ENCODE assay signal across 8 cellular contexts in genomic region chr10:22573820-22574569, GRCh38.
A peak's percentile ranks its signal among the peaks of the same experiment; 100 is the strongest.
DNase-seq lines count a peak whose midpoint lies in the region; ATAC-seq, FAIRE-seq and TF ChIP-seq lines count a peak whose summit lies in the region.

No MANE protein-coding gene starts in this region.

- H3K27ac ChIP-seq in DND-41 (ENCODE audit: low read length) = no peak overlapping the region
- H3K27ac ChIP-seq in keratinocyte (ENCODE audit: control insufficient read depth, insufficient read depth, low read length) = no peak overlapping the region

- H4K20me1 ChIP-seq in DND-41 (ENCODE audit: insufficient read depth, low read length) (peaks cover 7% of the 10 kb centered on the region; the same call in 1 of the 2 replicates), keratinocyte (ENCODE audit: control insufficient read depth, extremely low read depth, insufficient read depth, low read length) (no peaks in the 10 kb centered on the region)

- no peaks in the 10 kb centered on the region for H3K9me3 Mint-ChIP-seq in activated T-helper 1 cell treated with anti-CD3 and anti-CD28 coated beads, Interleukin-12 subunit alpha, Interleukin-12 subunit beta, Interleukin-2, Interleukin-4 antibody, amounts not matched to agents 30 ng/mL and 10 ng/mL and 1 ng/mL, durations not matched to agents 14 hours and 24 hours and 36 hours

- peaks cover 38% of the 10 kb centered on the region for H3K36me3 Mint-ChIP-seq in activated T-helper 1 cell treated with anti-CD3 and anti-CD28 coated beads, Interleukin-12 subunit alpha, Interleukin-12 subunit beta, Interleukin-2, Interleukin-4 antibody, amounts not matched to agents 30 ng/mL and 10 ng/mL and 1 ng/mL, durations not matched to agents 14 hours and 24 hours and 36 hours (ENCODE audit: low read depth)

- no peaks in the 10 kb centered on the region for H3K79me2 ChIP-seq in DND-41 (ENCODE audit: insufficient read depth, low read length)
- no peaks in the 10 kb centered on the region for H3K79me2 ChIP-seq in keratinocyte (ENCODE audit: control insufficient read depth, insufficient read depth, low read length)

- DNase-seq in DND-41 = peak; percentile 19
- DNase-seq in HTR-8/SVneo (ENCODE audit: insufficient read length, low spot score) = peak; percentile 4
- DNase-seq in activated T-helper 1 cell treated with anti-CD3 and anti-CD28 coated beads, Interleukin-12 subunit alpha, Interleukin-12 subunit beta, Interleukin-2, Interleukin-4 antibody, amounts not matched to agents 30 ng/mL and 10 ng/mL and 1 ng/mL, durations not matched to agents 14 hours and 24 hours and 36 hours (ENCODE audit: low spot score) = no peak
- DNase-seq in keratinocyte (ENCODE audit: low read depth, low spot score) = no peak
- DNase-seq in stimulated activated CD4-positive, alpha-beta T cell treated with anti-CD3 and anti-CD28 coated beads, Interleukin-4, amount 100 ng/mL, for 4 hours = no peak
- DNase-seq in GF-D8 (lab: John Stamatoyannopoulos, UW) = no peak

- peaks cover 46% of the 10 kb centered on the region for H3K4me1 Mint-ChIP-seq in activated T-helper 1 cell treated with anti-CD3 and anti-CD28 coated beads, Interleukin-12 subunit alpha, Interleukin-12 subunit beta, Interleukin-2, Interleukin-4 antibody, amounts not matched to agents 30 ng/mL and 10 ng/mL and 1 ng/mL, durations not matched to agents 14 hours and 24 hours and 36 hours (ENCODE audit: low read depth)

- TF ChIP-seq CTCF in DND-41 (IDR thresholded peaks at IDR 0.05; ENCODE audit: borderline replicate concordance, extremely low read depth, low read length, poor library complexity, severe bottlenecking) (peak; percentile 64), keratinocyte (optimal IDR thresholded peaks at IDR 0.05 in 1 of 3, IDR thresholded peaks at IDR 0.05 in 1 of 3, conservative IDR thresholded peaks at IDR 0.05 in 1 of 3; ENCODE audit: extremely low read depth in 1 of 3, insufficient read depth in 2 of 3, low read length in 3 of 3) (peak; percentile 46 to 62 (median 50))

- H3K27ac Mint-ChIP-seq in activated T-helper 1 cell treated with anti-CD3 and anti-CD28 coated beads, Interleukin-12 subunit alpha, Interleukin-12 subunit beta, Interleukin-2, Interleukin-4 antibody, amounts not matched to agents 30 ng/mL and 10 ng/mL and 1 ng/mL, durations not matched to agents 14 hours and 24 hours and 36 hours = peak overlapping the region; percentile 44

- H2AFZ ChIP-seq in DND-41 (ENCODE audit: low read depth, low read length) (no peak overlapping the region), keratinocyte (ENCODE audit: control insufficient read depth, low read length) (no peak overlapping the region)

- no peak overlapping the region for H3K4me3 ChIP-seq in DND-41 (ENCODE audit: low read depth in 1 of 2, low read length in 2 of 2)
- H3K4me3 ChIP-seq in keratinocyte (ENCODE audit: control insufficient read depth in 2 of 3, extremely low read depth in 1 of 3, insufficient read depth in 2 of 3, low read depth in 1 of 3, low read length in 3 of 3) = no peak overlapping the region

- no peak overlapping the region for H3K4me3 Mint-ChIP-seq in activated T-helper 1 cell treated with anti-CD3 and anti-CD28 coated beads, Interleukin-12 subunit alpha, Interleukin-12 subunit beta, Interleukin-2, Interleukin-4 antibody, amounts not matched to agents 30 ng/mL and 10 ng/mL and 1 ng/mL, durations not matched to agents 14 hours and 24 hours and 36 hours

- FAIRE-seq in HTR-8/SVneo (lab: Jason Lieb, UNC) (no peak), keratinocyte (lab: Jason Lieb, UNC) (no peak)

- H3K4me1 ChIP-seq in DND-41 (ENCODE audit: insufficient read depth, low read length) (no peaks in the 10 kb centered on the region), keratinocyte (ENCODE audit: control insufficient read depth, extremely low read depth, insufficient read depth, low read length) (no peaks in the 10 kb centered on the region)

- H3K36me3 ChIP-seq in DND-41 (ENCODE audit: insufficient read depth, low read length) (peaks cover 56% of the 10 kb centered on the region), keratinocyte (ENCODE audit: control insufficient read depth in 2 of 2, extremely low read depth in 1 of 2, insufficient read depth in 2 of 2, low read length in 2 of 2) (peaks cover 0 to 4% of the 10 kb centered on the region in 2 experiments)

- ATAC-seq in DND-41 (ENCODE audit: insufficient read depth, low read depth) = peak; percentile 29; the same call in 1 of the 3 replicates
- ATAC-seq in HG03442 (IDR thresholded peaks at IDR 0.05; ENCODE audit: unreplicated experiment) = no peak
- no peak for ATAC-seq in HG03439 (IDR thresholded peaks at IDR 0.05; ENCODE audit: unreplicated experiment)

- no peaks in the 10 kb centered on the region for H3K9me1 ChIP-seq in keratinocyte (ENCODE audit: control insufficient read depth, extremely low read depth, insufficient read depth, low read length)

- no peaks in the 10 kb centered on the region for H3K27me3 ChIP-seq in DND-41 (ENCODE audit: insufficient read depth, low read length, poor library complexity)
- no peaks in the 10 kb centered on the region for H3K27me3 ChIP-seq in keratinocyte (ENCODE audit: control insufficient read depth, extremely low read depth, insufficient read depth, low read length)

- dilution Hi-C loops in keratinocyte (cut with MboI; ENCODE audit: extremely low pct_ligation_motif_present, low sequenced_read_pairs) = no loop called here

- H3K9me3 ChIP-seq in DND-41 (ENCODE audit: insufficient read depth, low read length, severe bottlenecking) (no peaks in the 10 kb centered on the region), keratinocyte (ENCODE audit: control insufficient read depth, low read depth, low read length) (no peaks in the 10 kb centered on the region)

- H3K9ac ChIP-seq in DND-41 (ENCODE audit: low read depth, low read length) (no peak overlapping the region), keratinocyte (ENCODE audit: control insufficient read depth, extremely low read depth, insufficient read depth, low read length) (no peak overlapping the region)

- H3K27me3 Mint-ChIP-seq in activated T-helper 1 cell treated with anti-CD3 and anti-CD28 coated beads, Interleukin-12 subunit alpha, Interleukin-12 subunit beta, Interleukin-2, Interleukin-4 antibody, amounts not matched to agents 30 ng/mL and 10 ng/mL and 1 ng/mL, durations not matched to agents 14 hours and 24 hours and 36 hours (ENCODE audit: insufficient read depth) = no peaks in the 10 kb centered on the region

- no peak overlapping the region for H3K4me2 ChIP-seq in DND-41 (ENCODE audit: insufficient read depth, low read length)
- H3K4me2 ChIP-seq in keratinocyte (ENCODE audit: control insufficient read depth, extremely low read depth, insufficient read depth, low read depth, low read length) = no peak overlapping the region

- intact Hi-C loops in activated T-helper 1 cell treated with anti-CD3 and anti-CD28 coated beads, Interleukin-12 subunit alpha, Interleukin-12 subunit beta, Interleukin-2, Interleukin-4 antibody, amounts not matched to agents 30 ng/mL and 10 ng/mL and 1 ng/mL, durations not matched to agents 14 hours and 24 hours and 36 hours (cut with micrococcal nuclease) = loop anchor here (1.0 to 5.0 kb wide), 6 partner anchors 38 to 581 kb away; no protein-coding TSS in a partner anchor

Comparison
In these comparisons a context has a peak if more than half of its experiments do, and no peak if none do; other contexts are left out.
1. DNase-seq: peak in DND-41 (single experiment) and HTR-8/SVneo (single experiment); none in activated T-helper 1 cell treated with anti-CD3 and anti-CD28 coated beads, Interleukin-12 subunit alpha, Interleukin-12 subunit beta, Interleukin-2, Interleukin-4 antibody, amounts not matched to agents 30 ng/mL and 10 ng/mL and 1 ng/mL, durations not matched to agents 14 hours and 24 hours and 36 hours (single experiment), keratinocyte (single experiment), stimulated activated CD4-positive, alpha-beta T cell treated with anti-CD3 and anti-CD28 coated beads, Interleukin-4, amount 100 ng/mL, for 4 hours (0 of 2) and GF-D8 (single experiment).